ENCODE assay signal across 8 cellular contexts in genomic region chr13:44854264-44855060, GRCh38.
DNase-seq lines count a peak whose midpoint lies in the region; ATAC-seq and TF ChIP-seq lines count a peak whose summit lies in the region.

No MANE protein-coding gene starts in this region.

- ATAC-seq in mucosa of descending colon: peak; percentile 88
- no peak for ATAC-seq in HG02571 (IDR thresholded peaks at IDR 0.05; ENCODE audit: unreplicated experiment)

- H3K4me3 Mint-ChIP-seq in MCF 10A (ENCODE audit: unreplicated experiment): no peak overlapping the region
- peak overlapping the region in 1 of 5 experiments; percentile 7 for H3K4me3 Mint-ChIP-seq in brain

- H3K4me1 Mint-ChIP-seq in MCF 10A (ENCODE audit: insufficient read depth, unreplicated experiment) (no peaks in the 10 kb centered on the region), brain (peaks cover 32% of the 10 kb centered on the region)

- no peak overlapping the region for H3K4me3 ChIP-seq in mucosa of descending colon

- no peaks in the 10 kb centered on the region for H3K36me3 ChIP-seq in mucosa of descending colon (ENCODE audit: low read depth)

- CTCF ChIA-PET in MCF 10A (lab: Yijun Ruan, JAX): no interaction called here

- no peaks in the 10 kb centered on the region for H3K4me1 ChIP-seq in mucosa of descending colon (ENCODE audit: low read depth)

- H3K36me3 Mint-ChIP-seq in MCF 10A (ENCODE audit: insufficient read depth, unreplicated experiment): no peaks in the 10 kb centered on the region
- H3K36me3 Mint-ChIP-seq in brain: no peaks in the 10 kb centered on the region

- intact Hi-C loops in MCF 10A (cut with micrococcal nuclease) (no loop called here), mucosa of descending colon (cut with DNase I, micrococcal nuclease) (no loop called here)

- H3K9me3 Mint-ChIP-seq in MCF 10A (ENCODE audit: unreplicated experiment): no peaks in the 10 kb centered on the region
- H3K9me3 Mint-ChIP-seq in brain: peaks cover 0 to 3% (median 0%) of the 10 kb centered on the region in 5 experiments

- POLR2A ChIA-PET in MCF 10A (lab: Yijun Ruan, JAX): interaction anchor here (0.6 to 1.3 kb wide), 2 partner anchors 29 to 351 kb away, joined by 3 read pairs; no protein-coding TSS in a partner anchor

- H3K27ac Mint-ChIP-seq in MCF 10A (ENCODE audit: low read depth, unreplicated experiment) (no peak overlapping the region), brain (peak overlapping the region in 3 of 5 experiments; percentile 42 to 87 (median 61))

- no TSS peak for BruUV-seq in MCF 10A (replicated peaks; lab: Mats Ljungman, UMichigan)

- H3K27me3 Mint-ChIP-seq in MCF 10A (ENCODE audit: insufficient read depth, unreplicated experiment) (no peaks in the 10 kb centered on the region), brain (peaks cover 7% of the 10 kb centered on the region)

- no peak for TF ChIP-seq CTCF in MCF 10A (IDR thresholded peaks at IDR 0.05; ENCODE audit: unreplicated experiment)
- no peak for TF ChIP-seq CTCF in brain (conservative IDR thresholded peaks at IDR 0.05)
- TF ChIP-seq CTCF in mucosa of descending colon (IDR thresholded peaks at IDR 0.05): no peak

- H3K9me3 ChIP-seq in mucosa of descending colon: no peaks in the 10 kb centered on the region

- in situ Hi-C loops in T47D (cut with HindIII; ENCODE audit: low pct_unique_long_range_greater_than_20kb, low sequenced_read_pairs): no loop called here

- DNase-seq in T47D (ENCODE audit: low read depth in 1 of 2, low spot score in 1 of 2): peak; percentile 18 to 73
- DNase-seq in MCF 10A (ENCODE audit: unreplicated experiment): no peak
- DNase-seq in mucosa of descending colon: peak; percentile 54 to 66 (median 59)
- DNase-seq in effector CD8-positive, alpha-beta T cell (lab: John Stamatoyannopoulos, UW): no peak
- no peak for DNase-seq in activated naive CD4-positive, alpha-beta T cell treated with anti-CD3 and anti-CD28 coated beads, Interleukin-2, amount 50 U/mL, for 16 hours
- no peak for DNase-seq in middle frontal gyrus (ENCODE audit: extremely low spot score, low spot score)

Comparison
In these comparisons a context has a peak if more than half of its experiments do, and no peak if none do; other contexts are left out.
1. DNase-seq: peak in T47D (2 of 2) and mucosa of descending colon (3 of 3); none in MCF 10A (single experiment), effector CD8-positive, alpha-beta T cell (single experiment), activated naive CD4-positive, alpha-beta T cell treated with anti-CD3 and anti-CD28 coated beads, Interleukin-2, amount 50 U/mL, for 16 hours (single experiment) and middle frontal gyrus (single experiment).